In the genomic region with DNA sequence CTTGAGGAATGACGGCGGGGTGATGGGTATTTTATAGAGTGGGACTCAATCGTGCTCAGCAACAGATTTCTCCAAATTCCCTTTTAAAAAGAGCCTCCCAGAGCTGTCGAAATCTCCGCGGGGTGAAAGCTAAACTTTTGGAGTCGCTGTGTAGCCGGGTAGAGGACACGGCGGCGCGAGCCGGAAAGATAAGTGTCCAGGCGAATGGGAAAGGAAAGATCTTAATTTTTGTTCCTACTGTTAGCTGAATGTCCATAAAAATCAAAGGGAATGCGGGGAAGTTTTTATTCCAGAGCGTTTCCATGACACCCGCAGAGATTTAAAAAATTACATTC, we compare ENCODE assay signal across 7 cellular contexts. TPM values are rescaled to one million over a fixed set of nuclear protein-coding genes. Genes with fewer than 3 reads are reported as not detected.
DNase-seq lines count a peak whose midpoint lies in the region; ATAC-seq and TF ChIP-seq lines count a peak whose summit lies in the region.

No MANE protein-coding gene starts in this region.

- H3K4me3 Mint-ChIP-seq in IgD-negative memory B cell (peak overlapping the region; percentile 85 to 99 (median 96)), brain (peak overlapping the region; percentile 90 to 95 (median 94))

- H3K9me3 Mint-ChIP-seq in IgD-negative memory B cell (peaks cover 0 to 8% (median 0%) of the 10 kb centered on the region in 3 donors), brain (peaks cover 0 to 5% (median 2%) of the 10 kb centered on the region in 5 experiments)

- H3K4me1 ChIP-seq in left lung (peaks cover 16 to 33% of the 10 kb centered on the region in 2 donors), stomach smooth muscle (ENCODE audit: control insufficient read depth, insufficient read depth, low read length) (peaks cover 25% of the 10 kb centered on the region)

- H3K36me3 Mint-ChIP-seq in IgD-negative memory B cell (no peaks in the 10 kb centered on the region), brain (no peaks in the 10 kb centered on the region)

- peak overlapping the region; percentile 42 to 54 for H3K9ac ChIP-seq in stomach smooth muscle (ENCODE audit: low read length in 2 of 2)

- peaks cover 44 to 82% of the 10 kb centered on the region in 2 donors for H3K27me3 ChIP-seq in left lung
- peaks cover 39 to 45% of the 10 kb centered on the region in 2 donors for H3K27me3 ChIP-seq in stomach smooth muscle (ENCODE audit: control insufficient read depth in 1 of 2, insufficient read depth in 2 of 2, low read length in 2 of 2)

- H3K27me3 Mint-ChIP-seq in IgD-negative memory B cell: peaks cover 58% of the 10 kb centered on the region
- peaks cover 91% of the 10 kb centered on the region for H3K27me3 Mint-ChIP-seq in brain

- DNase-seq in left lung: peak in 1 of 2 donors; percentile 37
- DNase-seq in stimulated activated naive CD4-positive, alpha-beta T cell treated with Interleukin-2 at 50 U/mL for 16 hours (lab: John Stamatoyannopoulos, UW): no peak
- no peak for DNase-seq in HUDEP-2 (lab: John Stamatoyannopoulos, UW; ENCODE audit: unreplicated experiment in 76 of 76)

- TF ChIP-seq CTCF in brain (conservative IDR thresholded peaks at IDR 0.05): no peak
- no peak for TF ChIP-seq CTCF in left lung (IDR thresholded peaks at IDR 0.05)

- no peaks in the 10 kb centered on the region for H3K36me3 ChIP-seq in left lung
- no peaks in the 10 kb centered on the region for H3K36me3 ChIP-seq in stomach smooth muscle (ENCODE audit: control insufficient read depth in 2 of 2, insufficient read depth in 2 of 2, low read length in 2 of 2)

- H3K4me1 Mint-ChIP-seq in IgD-negative memory B cell: peaks cover 18 to 23% (median 22%) of the 10 kb centered on the region in 3 donors
- peaks cover 34% of the 10 kb centered on the region for H3K4me1 Mint-ChIP-seq in brain

- H3K4me3 ChIP-seq in left lung: peak overlapping the region; percentile 32 to 48
- H3K4me3 ChIP-seq in stomach smooth muscle (ENCODE audit: low read length in 2 of 2): peak overlapping the region; percentile 86 to 92

- H3K9me3 ChIP-seq in left lung (no peaks in the 10 kb centered on the region), stomach smooth muscle (ENCODE audit: control insufficient read depth in 2 of 2, low read length in 2 of 2) (no peaks in the 10 kb centered on the region)

- H3K27ac Mint-ChIP-seq in IgD-negative memory B cell: peak overlapping the region; percentile 65 to 86 (median 83)
- H3K27ac Mint-ChIP-seq in brain: peak overlapping the region in 2 of 5 experiments; percentile 8 to 62

- intact Hi-C loops in left lung (cut with DNase I): loop anchor here in 1 of 2 donors (10.0 kb wide), 1 partner anchor 622 kb away; no protein-coding TSS in a partner anchor

- ATAC-seq in left lung: peak; percentile 31
- ATAC-seq in GM18868 (IDR thresholded peaks at IDR 0.05; ENCODE audit: unreplicated experiment): no peak

- H3K27ac ChIP-seq in left lung: no peak overlapping the region
- H3K27ac ChIP-seq in stomach smooth muscle (ENCODE audit: low read length): no peak overlapping the region

RNA-seq across cellular contexts. Expression of a gene that starts 9.1 kb away (rescaled TPM):
- polyA plus RNA-seq in IgD-negative memory B cell (1.1 TPM), brain (ENCODE audit: insufficient read depth, low read depth, low replicate concordance) (not detected)
- total RNA-seq in left lung: under 1 TPM; 0.26 to 0.94 TPM
